Comparison of ENCODE assay signal across 9 cellular contexts in the genomic region with DNA sequence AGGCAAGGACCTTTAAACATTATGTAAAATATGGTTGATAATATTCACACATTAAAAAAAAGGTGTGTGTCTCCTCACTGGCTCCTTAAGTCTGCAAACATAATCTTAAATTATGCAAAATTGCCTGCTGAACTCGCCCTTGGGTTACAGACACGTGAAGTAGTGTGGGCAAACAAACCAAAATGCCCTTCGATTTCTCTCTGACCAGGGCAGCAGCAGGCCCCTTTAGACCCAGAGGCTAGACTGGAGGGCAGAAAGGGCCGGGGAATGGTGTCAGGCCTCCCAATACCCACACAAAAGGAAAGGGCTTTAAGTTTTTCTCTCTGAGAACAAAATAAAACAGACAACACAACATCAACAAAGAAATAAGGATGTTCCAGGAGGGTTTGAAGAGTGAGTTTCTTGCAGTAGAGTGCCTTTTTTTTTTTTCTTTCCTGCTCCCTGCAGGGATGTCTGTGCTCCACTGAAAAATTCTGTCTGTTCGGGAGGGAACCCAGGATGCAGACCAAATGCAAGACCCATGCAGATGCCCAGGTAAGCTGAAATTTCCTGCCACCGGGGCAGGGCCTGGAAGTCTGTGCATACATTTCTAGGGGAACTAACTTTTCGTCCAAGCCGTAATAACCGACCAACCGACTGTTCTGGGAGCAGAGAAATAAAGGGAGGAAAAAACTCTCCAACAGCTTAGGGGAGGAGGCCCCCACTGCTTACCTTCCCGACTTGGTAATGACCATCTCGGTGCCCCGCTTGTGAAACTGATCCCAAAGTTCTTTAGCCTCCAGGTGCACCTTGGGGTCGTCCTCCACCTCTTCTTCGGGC. TPM values are rescaled to one million over a fixed set of nuclear protein-coding genes. Genes with fewer than 3 reads are reported as not detected.
A peak's percentile ranks its signal among the peaks of the same experiment; 100 is the strongest.
DNase-seq lines count a peak whose midpoint lies in the region; ATAC-seq and TF ChIP-seq lines count a peak whose summit lies in the region.
"Had no signal": no experiment of that assay in that cellular context is flagged by ENCODE, and none has a peak within 500 bp of the region (broad histone marks: within the 10 kb centered on the region; RNA-seq: fewer than 3 reads in every experiment).

No MANE protein-coding gene starts in this region.

- H3K4me1 ChIP-seq in CD8-positive, alpha-beta T cell (ENCODE audit: insufficient read depth, low read length), result peaks cover 25% of the 10 kb centered on the region
- 0 out of 2 replicates have a peak, but pooled peaks cover 2% of the 10 kb centered on the region for H3K4me1 ChIP-seq in Panc1 (ENCODE audit: control insufficient read depth, insufficient read depth, low read length)

- H3K9me3 Mint-ChIP-seq in CD8-positive, alpha-beta T cell, result no peaks in the 10 kb centered on the region
- no peaks in the 10 kb centered on the region for H3K9me3 Mint-ChIP-seq in progenitor cell of endocrine pancreas (ENCODE audit: low read depth)
- H3K9me3 Mint-ChIP-seq: activated B cell treated with CpG ODN at 0.5 μM for 24 hours had no signal

- DNase-seq in CD8-positive, alpha-beta T cell, result no peak
- no peak for DNase-seq in Panc1 (ENCODE audit: low read depth, low spot score)
- DNase-seq in fibroblast of mammary gland (ENCODE audit: low read depth), result no peak
- no peak for DNase-seq in progenitor cell of endocrine pancreas (ENCODE audit: low spot score, unreplicated experiment)
- DNase-seq in NCI-H1930 (lab: John Stamatoyannopoulos, UW), result no peak
- DNase-seq: activated B cell treated with CpG ODN at 0.5 μM for 24 hours had no signal

- H3K36me3 ChIP-seq in CD8-positive, alpha-beta T cell (ENCODE audit: insufficient read depth, low read length), result no peaks in the 10 kb centered on the region
- peaks cover 5% of the 10 kb centered on the region; the same call in 1 of the 2 replicates for H3K36me3 ChIP-seq in Panc1 (ENCODE audit: control insufficient read depth, insufficient read depth, low read length)

- no peaks in the 10 kb centered on the region for H3K36me3 Mint-ChIP-seq in CD8-positive, alpha-beta T cell
- peaks cover 13% of the 10 kb centered on the region for H3K36me3 Mint-ChIP-seq in progenitor cell of endocrine pancreas (ENCODE audit: insufficient read depth)

- CTCF ChIA-PET in CD8-positive, alpha-beta T cell (lab: Charles Lee), result no interaction called here
- CTCF ChIA-PET in Panc1 (lab: Charles Lee), result no interaction called here

- in situ Hi-C loops in Panc1 (cut with HindIII; ENCODE audit: low pct_unique_long_range_greater_than_20kb, low sequenced_read_pairs), result no loop called here

- TF ChIP-seq CTCF in CD8-positive, alpha-beta T cell (IDR thresholded peaks at IDR 0.05), result no peak
- no peak for TF ChIP-seq CTCF in Panc1 (IDR thresholded peaks at IDR 0.05)
- no peak for TF ChIP-seq CTCF in fibroblast of mammary gland (conservative IDR thresholded peaks at IDR 0.05; ENCODE audit: control insufficient read depth, insufficient read depth, low read depth, low read length)
- TF ChIP-seq CTCF in progenitor cell of endocrine pancreas (IDR thresholded peaks at IDR 0.05; ENCODE audit: unreplicated experiment), result no peak

- POLR2A ChIA-PET in CD8-positive, alpha-beta T cell (lab: Charles Lee), result no interaction called here
- POLR2A ChIA-PET in Panc1 (lab: Charles Lee), result no interaction called here

- no peak overlapping the region for H3K4me3 ChIP-seq in CD8-positive, alpha-beta T cell (ENCODE audit: low read depth, low read length)
- H3K4me3 ChIP-seq in Panc1 (ENCODE audit: low read depth in 2 of 2, low read length in 2 of 2) (peak overlapping the region; percentile 69 to 84), fibroblast of mammary gland (ENCODE audit: control insufficient read depth, low read depth, low read length) (peak overlapping the region; percentile 99)

- H3K4me1 Mint-ChIP-seq in CD8-positive, alpha-beta T cell (ENCODE audit: low read depth), result peaks cover 29% of the 10 kb centered on the region
- H3K4me1 Mint-ChIP-seq in progenitor cell of endocrine pancreas (ENCODE audit: low read depth), result peaks cover 46% of the 10 kb centered on the region

- no peak for ATAC-seq in CD8-positive, alpha-beta T cell
- ATAC-seq in Panc1, result no peak
- no peak for ATAC-seq in HG03175 (IDR thresholded peaks at IDR 0.05; ENCODE audit: unreplicated experiment)
- ATAC-seq in GM21447 (IDR thresholded peaks at IDR 0.05; ENCODE audit: unreplicated experiment), result no peak
- no peak for ATAC-seq in HG03469 (IDR thresholded peaks at IDR 0.05; ENCODE audit: unreplicated experiment)

- no peaks in the 10 kb centered on the region for H3K9me3 ChIP-seq in CD8-positive, alpha-beta T cell (ENCODE audit: low read length)
- no peaks in the 10 kb centered on the region for H3K9me3 ChIP-seq in Panc1 (ENCODE audit: control insufficient read depth, insufficient read depth, low read depth, low read length)

- peaks cover 38% of the 10 kb centered on the region for H3K27me3 ChIP-seq in CD8-positive, alpha-beta T cell (ENCODE audit: insufficient read depth, low read length)
- H3K27me3 ChIP-seq in Panc1 (ENCODE audit: control insufficient read depth, insufficient read depth, low read length), result no peaks in the 10 kb centered on the region

- H3K27me3 Mint-ChIP-seq in CD8-positive, alpha-beta T cell (ENCODE audit: low read depth), result peaks cover 84% of the 10 kb centered on the region
- H3K27me3 Mint-ChIP-seq in progenitor cell of endocrine pancreas, result peaks cover 68% of the 10 kb centered on the region

- no TSS peak for BruUV-seq in Panc1 (replicated peaks; lab: Mats Ljungman, UMichigan)

- H3K27ac ChIP-seq in CD8-positive, alpha-beta T cell (ENCODE audit: low read depth, low read length), result no peak overlapping the region
- peak overlapping the region; percentile 11 for H3K27ac ChIP-seq in Panc1 (ENCODE audit: low read length)

- H3K4me3 Mint-ChIP-seq in CD8-positive, alpha-beta T cell, result peak overlapping the region; percentile 83
- H3K4me3 Mint-ChIP-seq in progenitor cell of endocrine pancreas (ENCODE audit: low read depth), result peak overlapping the region; percentile 84

- intact Hi-C loops in CD8-positive, alpha-beta T cell (cut with DNase I, micrococcal nuclease), result no loop called here
- intact Hi-C loops in Panc1 (cut with micrococcal nuclease; ENCODE audit: unreplicated experiment), result no loop called here

- H3K27ac Mint-ChIP-seq in CD8-positive, alpha-beta T cell, result no peak overlapping the region
- peak overlapping the region; percentile 95 for H3K27ac Mint-ChIP-seq in progenitor cell of endocrine pancreas
- H3K27ac Mint-ChIP-seq: activated B cell treated with CpG ODN at 0.5 μM for 24 hours had no signal

RNA-seq across cellular contexts. Expression of gene TBX3, which starts 1.7 kb away (rescaled TPM):
- total RNA-seq in CD8-positive, alpha-beta T cell, result not detected
- total RNA-seq in Panc1 (2021; ENCODE audit: unreplicated experiment), result 5.1 TPM
- polyA plus RNA-seq in Panc1 (2012; ENCODE audit: insufficient read length), result 2.5 TPM
- total RNA-seq in progenitor cell of endocrine pancreas, result 16.3 and 22.7 TPM in 2 replicates
- total RNA-seq: activated B cell treated with CpG ODN at 0.5 μM for 24 hours had no signal
